ENCODE assay signal across 25 cellular contexts in the genomic region with DNA sequence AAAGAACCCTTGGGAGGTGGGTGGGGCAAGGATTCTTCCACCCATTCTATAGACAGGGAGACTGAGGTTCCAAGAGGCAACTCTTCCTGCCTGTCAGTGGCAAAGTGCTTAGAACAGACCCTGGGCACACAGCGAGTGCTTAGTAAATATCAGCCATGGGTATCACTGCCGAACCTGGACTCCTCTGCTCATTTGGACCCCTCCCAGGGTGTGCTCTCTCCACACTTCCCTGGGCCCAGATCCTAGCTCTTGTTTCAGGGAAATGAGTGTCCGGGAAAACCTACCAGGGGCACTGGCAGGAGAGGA.
DNase-seq lines count a peak whose midpoint lies in the region; ATAC-seq and TF ChIP-seq lines count a peak whose summit lies in the region.
"Had no signal": no experiment of that assay in that cellular context is flagged by ENCODE, and none has a peak within 500 bp of the region (broad histone marks: within the 10 kb centered on the region; RNA-seq: fewer than 3 reads in every experiment).

No MANE protein-coding gene starts in this region.

- H2AFZ ChIP-seq in H9 (ENCODE audit: low read length): no peak overlapping the region
- no peak overlapping the region for H2AFZ ChIP-seq in trophoblast cell (ENCODE audit: insufficient read depth, low read length, poor library complexity)
- H2AFZ ChIP-seq: PC-9 had no signal

- H3K27ac ChIP-seq in H9 (ENCODE audit: insufficient read length, low read depth, low read length) (no peak overlapping the region), trophoblast cell (ENCODE audit: low read depth, low read length) (no peak overlapping the region)
- H3K27ac ChIP-seq: A549; BLaER1 treated with 17β-estradiol and CSF1 and Interleukin-3, amounts not matched to agents 10 nM and 100 nM; KMS-11; PC-9; SJSA1 had no signal

- H4K12ac ChIP-seq in trophoblast cell (ENCODE audit: low read depth, low read length): no peak overlapping the region

- no peak overlapping the region for H4K5ac ChIP-seq in H9 (ENCODE audit: insufficient read length, low read depth, low read length)

- H3K27me3 Mint-ChIP-seq in H9 (ENCODE audit: low read depth): no peaks in the 10 kb centered on the region; the same call in 1 of the 2 replicates
- H3K27me3 Mint-ChIP-seq: CD4-positive, alpha-beta T cell had no signal

- H3K36me3 Mint-ChIP-seq in H9 (ENCODE audit: insufficient read depth in 1 of 3, low read depth in 3 of 3): no peaks in the 10 kb centered on the region

- H3K9me3 Mint-ChIP-seq in H9: no peaks in the 10 kb centered on the region
- H3K9me3 Mint-ChIP-seq: CD4-positive, alpha-beta T cell had no signal

- no peak overlapping the region for H3K4me3 ChIP-seq in trophoblast cell (ENCODE audit: low read depth, low read length)
- H3K4me3 ChIP-seq: A549; BLaER1 treated with 17β-estradiol and CSF1 and Interleukin-3, amounts not matched to agents 10 nM and 100 nM; PC-9; SJSA1 had no signal

- H2BK15ac ChIP-seq in H9 (ENCODE audit: low read depth, low read length): no peak overlapping the region

- no peaks in the 10 kb centered on the region for H3K23me2 ChIP-seq in H9 (ENCODE audit: insufficient read length, low read depth, low read length, poor library complexity, severe bottlenecking)

- no peak overlapping the region for H2BK12ac ChIP-seq in H9 (ENCODE audit: insufficient read length, low read depth, low read length)
- H2BK12ac ChIP-seq in trophoblast cell (ENCODE audit: low read length): peak overlapping the region; percentile 54

- H3K14ac ChIP-seq in H9 (ENCODE audit: insufficient read depth, low read length) (no peak overlapping the region), trophoblast cell (ENCODE audit: low read length) (peak overlapping the region; percentile 36)

- H4K8ac ChIP-seq in H9 (replicated peaks; ENCODE audit: insufficient read length, low read depth, low read length): no peak overlapping the region
- H4K8ac ChIP-seq in trophoblast cell (ENCODE audit: low read depth, low read length): no peak overlapping the region

- no peaks in the 10 kb centered on the region for H3K27me3 ChIP-seq in H9 (ENCODE audit: insufficient read depth, low read length)
- H3K27me3 ChIP-seq in trophoblast cell (ENCODE audit: insufficient read depth, low read length): no peaks in the 10 kb centered on the region
- H3K27me3 ChIP-seq: BLaER1 treated with 17β-estradiol and CSF1 and Interleukin-3, amounts not matched to agents 10 nM and 100 nM; SJSA1 had no signal

- ATAC-seq in GM21825 (IDR thresholded peaks at IDR 0.05; ENCODE audit: unreplicated experiment): no peak
- ATAC-seq: A549, HCT116 had no signal

- no peak overlapping the region for H4K91ac ChIP-seq in H9 (ENCODE audit: insufficient read length, low read depth, low read length)
- H4K91ac ChIP-seq in trophoblast cell (ENCODE audit: low read depth, low read length): peak overlapping the region; percentile 22

- no peak overlapping the region for H2AK5ac ChIP-seq in H9 (ENCODE audit: insufficient read length, low read length)
- peak overlapping the region; percentile 5 for H2AK5ac ChIP-seq in trophoblast cell (ENCODE audit: low read length)

- no peak overlapping the region for H3K4me3 Mint-ChIP-seq in H9
- H3K4me3 Mint-ChIP-seq: CD4-positive, alpha-beta T cell had no signal

- H3K9me3 ChIP-seq in H9 (ENCODE audit: control insufficient read depth, low read depth, low read length) (no peaks in the 10 kb centered on the region), trophoblast cell (ENCODE audit: insufficient read depth, low read depth, low read length) (no peaks in the 10 kb centered on the region)
- H3K9me3 ChIP-seq: A549; BLaER1 treated with 17β-estradiol and CSF1 and Interleukin-3, amounts not matched to agents 10 nM and 100 nM; SJSA1 had no signal

- no peak overlapping the region for H2BK20ac ChIP-seq in H9 (ENCODE audit: low read depth, low read length, poor library complexity, severe bottlenecking)

- H3K27ac Mint-ChIP-seq in H9: no peak overlapping the region
- H3K27ac Mint-ChIP-seq: CD4-positive, alpha-beta T cell had no signal

- H3K18ac ChIP-seq in H9 (ENCODE audit: insufficient read length, low read depth, low read length) (no peak overlapping the region), trophoblast cell (ENCODE audit: low read length) (no peak overlapping the region)

- H2BK5ac ChIP-seq in H9 (ENCODE audit: insufficient read length, low read length) (no peak overlapping the region), trophoblast cell (ENCODE audit: low read depth, low read length, poor library complexity) (no peak overlapping the region)

- H3T11ph ChIP-seq in H9 (ENCODE audit: low read length): no peak overlapping the region

- H3K4me1 ChIP-seq in H9 (ENCODE audit: insufficient read depth, low read length) (0 out of 2 replicates have a peak, but pooled peaks cover 3% of the 10 kb centered on the region), trophoblast cell (ENCODE audit: control insufficient read depth in 1 of 2, insufficient read depth in 2 of 2, low read length in 2 of 2) (peaks cover 12 to 25% of the 10 kb centered on the region in 2 experiments)
- H3K4me1 ChIP-seq: A549, SJSA1 had no signal

- H3K79me2 ChIP-seq in H9 (ENCODE audit: insufficient read depth, low read length) (no peaks in the 10 kb centered on the region), trophoblast cell (ENCODE audit: control insufficient read depth, insufficient read depth, low read length, poor library complexity) (no peaks in the 10 kb centered on the region)

- DNase-seq in H9 (peak; percentile 10), ecto neural progenitor cell (ENCODE audit: low spot score) (peak; percentile 29), trophoblast cell (no peak), ureter (ENCODE audit: low spot score) (peak; percentile 23), dermis blood vessel endothelial cell (no peak), NCI-H510A (lab: John Stamatoyannopoulos, UW) (no peak)
- DNase-seq: AML-193; CD4-positive, alpha-beta T cell; GOT3; IMR-90; MM.1S; NCI-H1048; NCI-H1417; NCI-H1694; NCI-H2029 treated with DMSO at 0.1 percent for 48 hours; NCI-H446 treated with DMSO at 0.1 percent for 48 hours; NCI-H526 treated with DMSO at 0.1 percent for 48 hours; PC-9; Right ventricle myocardium superior had no signal

- H3K79me1 ChIP-seq in H9 (ENCODE audit: insufficient read depth, low read depth, low read length, poor library complexity, severe bottlenecking): no peaks in the 10 kb centered on the region
- H3K79me1 ChIP-seq in trophoblast cell (ENCODE audit: low read length): peaks cover 2% of the 10 kb centered on the region

- no peaks in the 10 kb centered on the region for H3K36me3 ChIP-seq in trophoblast cell (ENCODE audit: control insufficient read depth in 1 of 2, insufficient read depth in 2 of 2, low read length in 2 of 2)
- H3K36me3 ChIP-seq: BLaER1 treated with 17β-estradiol and CSF1 and Interleukin-3, amounts not matched to agents 10 nM and 100 nM; SJSA1 had no signal

- no peak overlapping the region for H3K4ac ChIP-seq in H9 (ENCODE audit: low read depth, low read length)
- no peak overlapping the region for H3K4ac ChIP-seq in trophoblast cell (ENCODE audit: low read depth, low read length)

- no CpG with 5 or more reads among the region's 3 CpGs for WGBS in H9 (ENCODE audit: extremely low coverage, insufficient read length, low lambda C conversion rate)
- WGBS in trophoblast cell (ENCODE audit: extremely low coverage, insufficient coverage, insufficient read length): no CpG with 5 or more reads among the region's 3 CpGs

- H3K23ac ChIP-seq in H9 (ENCODE audit: insufficient read length, low read depth, low read length) (no peak overlapping the region), trophoblast cell (ENCODE audit: low read length) (no peak overlapping the region)

- H3K9ac ChIP-seq in H9 (ENCODE audit: extremely low read depth, insufficient read length, low read length) (no peak overlapping the region), trophoblast cell (ENCODE audit: low read length) (no peak overlapping the region)
- H3K9ac ChIP-seq: BLaER1 treated with 17β-estradiol and CSF1 and Interleukin-3, amounts not matched to agents 10 nM and 100 nM; KMS-11 had no signal

- H4K20me1 ChIP-seq in H9 (ENCODE audit: control insufficient read depth, insufficient read depth, insufficient read length): no peaks in the 10 kb centered on the region
- H4K20me1 ChIP-seq: BLaER1 treated with 17β-estradiol and CSF1 and Interleukin-3, amounts not matched to agents 10 nM and 100 nM had no signal

- peaks cover 8 to 11% of the 10 kb centered on the region in 2 experiments for H3K4me1 Mint-ChIP-seq in H9

- no peak overlapping the region for H3K4me2 ChIP-seq in H9 (ENCODE audit: insufficient read depth, insufficient read length, low read length)
- H3K4me2 ChIP-seq in trophoblast cell (ENCODE audit: low read length): no peak overlapping the region
- H3K4me2 ChIP-seq: A549; BLaER1 treated with 17β-estradiol and CSF1 and Interleukin-3, amounts not matched to agents 10 nM and 100 nM; KMS-11; PC-9 had no signal

- TF ChIP-seq CTCF in H9 (conservative IDR thresholded peaks at IDR 0.05): no peak

- no peak overlapping the region for H3K56ac ChIP-seq in H9 (ENCODE audit: insufficient read length, low read depth, low read length)

- no peak overlapping the region for H2BK120ac ChIP-seq in H9 (ENCODE audit: low read depth, low read length, poor library complexity, severe bottlenecking)
- no peak overlapping the region for H2BK120ac ChIP-seq in trophoblast cell (ENCODE audit: insufficient read depth, low read length, poor library complexity)

Comparison
In these comparisons a context has a peak if more than half of its experiments do, and no peak if none do; other contexts are left out.
1. DNase-seq: peak in H9 (single experiment), ecto neural progenitor cell (single experiment) and ureter (single experiment); none in trophoblast cell (0 of 2), dermis blood vessel endothelial cell (single experiment) and NCI-H510A (single experiment).